In the genomic region with DNA sequence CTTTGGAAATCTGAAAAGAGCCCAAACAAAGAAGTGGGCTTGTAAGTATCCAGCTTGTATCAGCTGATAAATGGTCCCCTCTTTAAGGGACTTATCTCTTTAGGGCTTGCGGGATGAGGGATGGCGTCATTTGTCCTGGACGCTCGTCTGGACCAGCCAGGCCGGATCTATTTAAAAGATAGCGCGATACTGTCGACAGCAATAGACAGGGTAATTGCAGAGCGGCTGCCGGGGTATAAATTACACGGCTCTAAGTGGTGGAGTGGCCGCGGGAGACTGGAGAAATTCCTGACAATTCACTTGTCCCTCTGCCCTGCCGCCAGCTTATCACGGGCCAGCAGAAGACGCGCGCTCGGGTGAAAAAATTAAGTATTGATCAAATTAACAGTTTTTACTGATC, we compare ENCODE assay signal across 13 cellular contexts.
"Had no signal": no experiment of that assay in that cellular context is flagged by ENCODE, and none has a peak within 500 bp of the region (broad histone marks: within the 10 kb centered on the region; RNA-seq: fewer than 3 reads in every experiment).

No MANE protein-coding gene starts in this region.

- H3K27ac ChIP-seq: esophagus squamous epithelium, foreskin keratinocyte, testis had no signal

- H3K4me1 Mint-ChIP-seq: activated CD4-positive, alpha-beta memory T cell treated with anti-CD3 and anti-CD28 coated beads, Interleukin-2, amount 10 ng/mL, durations not matched to agents 7 days and 5 days; activated CD4-positive, alpha-beta T cell treated with anti-CD3 and anti-CD28 coated beads for 36 hours; naive B cell; stimulated activated naive CD8-positive, alpha-beta T cell treated with anti-CD3 and anti-CD28 coated beads, Interleukin-15, amount 100 ng/mL, for 72 hours; T-cell had no signal

- H3K4me1 ChIP-seq: esophagus squamous epithelium, foreskin keratinocyte, testis had no signal

- H3K4me3 Mint-ChIP-seq: activated CD4-positive, alpha-beta memory T cell treated with anti-CD3 and anti-CD28 coated beads, Interleukin-2, amount 10 ng/mL, durations not matched to agents 7 days and 5 days; activated CD4-positive, alpha-beta T cell treated with anti-CD3 and anti-CD28 coated beads for 36 hours; activated naive CD8-positive, alpha-beta T cell treated with anti-CD3 and anti-CD28 coated beads, Interleukin-2, amount 50 U/mL, for 24 hours; naive B cell; stimulated activated naive CD8-positive, alpha-beta T cell treated with anti-CD3 and anti-CD28 coated beads, Interleukin-15, amount 100 ng/mL, for 72 hours; T-cell had no signal

- H3K27me3 ChIP-seq: testis had no signal

- H3K9me3 ChIP-seq: testis had no signal

- DNase-seq: activated CD4-positive, alpha-beta memory T cell treated with anti-CD3 and anti-CD28 coated beads, Interleukin-2, amount 10 ng/mL, durations not matched to agents 7 days and 5 days; activated CD4-positive, alpha-beta T cell treated with anti-CD3 and anti-CD28 coated beads for 36 hours; activated CD8-positive, alpha-beta memory T cell treated with anti-CD3 and anti-CD28 coated beads, Interleukin-2, amount 50 U/mL, for 48 hours; activated naive CD8-positive, alpha-beta T cell treated with anti-CD3 and anti-CD28 coated beads, Interleukin-2, amount 50 U/mL, for 24 hours; esophagus squamous epithelium; foreskin keratinocyte; naive B cell; stimulated activated CD4-positive, alpha-beta T cell treated with anti-CD3 and anti-CD28 coated beads, Interleukin-4, amount 100 ng/mL, for 1 hour; stimulated activated naive CD8-positive, alpha-beta T cell treated with anti-CD3 and anti-CD28 coated beads, Interleukin-15, amount 100 ng/mL, for 72 hours; T-cell; T1000; testis had no signal

- H3K27me3 Mint-ChIP-seq: progenitor cell of endocrine pancreas; stimulated activated naive CD8-positive, alpha-beta T cell treated with anti-CD3 and anti-CD28 coated beads, Interleukin-15, amount 100 ng/mL, for 72 hours had no signal

- H3K27ac Mint-ChIP-seq: activated CD4-positive, alpha-beta memory T cell treated with anti-CD3 and anti-CD28 coated beads, Interleukin-2, amount 10 ng/mL, durations not matched to agents 7 days and 5 days; activated CD4-positive, alpha-beta T cell treated with anti-CD3 and anti-CD28 coated beads for 36 hours; activated naive CD8-positive, alpha-beta T cell treated with anti-CD3 and anti-CD28 coated beads, Interleukin-2, amount 50 U/mL, for 24 hours; naive B cell; progenitor cell of endocrine pancreas; stimulated activated naive CD8-positive, alpha-beta T cell treated with anti-CD3 and anti-CD28 coated beads, Interleukin-15, amount 100 ng/mL, for 72 hours; T-cell had no signal
